ENCODE assay signal across 15 cellular contexts in the genomic region with DNA sequence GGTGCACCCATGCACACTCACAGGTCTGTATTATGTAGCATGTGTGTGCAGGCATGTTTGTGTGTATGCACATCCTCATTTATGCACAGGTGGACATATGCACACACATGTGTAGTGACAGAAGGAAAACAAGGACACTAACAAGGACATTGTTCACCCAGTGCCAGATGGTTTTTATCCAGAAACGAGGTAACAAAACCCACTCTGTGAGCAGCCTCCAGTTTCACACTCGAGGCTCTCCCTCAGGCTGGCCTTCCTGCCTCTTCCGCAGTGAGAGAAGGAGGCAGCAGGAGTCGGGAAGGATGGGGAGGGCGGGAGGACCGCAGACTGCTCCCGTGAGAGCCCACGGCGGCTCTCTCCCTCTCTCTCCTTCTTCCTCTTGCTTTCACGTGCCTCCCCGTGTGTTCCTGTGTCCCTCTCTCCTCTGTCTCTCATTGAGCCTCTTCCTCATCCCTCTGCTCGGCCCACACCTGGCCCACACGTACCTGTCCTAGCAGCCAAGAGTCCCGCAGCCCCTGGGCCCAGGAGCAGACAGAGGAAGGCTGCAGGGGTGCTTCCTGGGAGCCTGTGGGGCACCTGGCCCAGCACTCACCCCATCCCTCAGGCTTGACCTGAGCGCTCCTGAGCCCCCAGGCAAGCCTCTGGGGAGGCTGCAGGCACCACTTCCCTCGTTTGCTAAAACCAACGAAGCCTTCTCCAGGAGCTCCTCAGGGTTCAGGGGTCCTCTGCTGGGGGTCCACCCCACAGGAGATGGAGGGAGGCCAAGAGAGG. TPM values are rescaled to one million over a fixed set of nuclear protein-coding genes. Genes with fewer than 3 reads are reported as not detected.
DNase-seq lines count a peak whose midpoint lies in the region; ATAC-seq and TF ChIP-seq lines count a peak whose summit lies in the region.
"Had no signal": no experiment of that assay in that cellular context is flagged by ENCODE, and none has a peak within 500 bp of the region (broad histone marks: within the 10 kb centered on the region; RNA-seq: fewer than 3 reads in every experiment).

No MANE protein-coding gene starts in this region.

- peaks cover 82% of the 10 kb centered on the region for H3K4me1 Mint-ChIP-seq in activated T-cell treated with anti-CD3 and anti-CD28 coated beads, Interleukin-2, amount 50 U/mL, for 72 hours (ENCODE audit: low read depth)
- H3K4me1 Mint-ChIP-seq in IgD-negative memory B cell = peaks cover 22 to 38% (median 36%) of the 10 kb centered on the region in 3 donors
- H3K4me1 Mint-ChIP-seq in brain = peaks cover 64% of the 10 kb centered on the region

- no peaks in the 10 kb centered on the region for H3K27me3 Mint-ChIP-seq in activated T-cell treated with anti-CD3 and anti-CD28 coated beads, Interleukin-2, amount 50 U/mL, for 72 hours (ENCODE audit: low read depth)
- H3K27me3 Mint-ChIP-seq in IgD-negative memory B cell (no peaks in the 10 kb centered on the region), brain (peaks cover 6% of the 10 kb centered on the region)

- H3K36me3 Mint-ChIP-seq in activated T-cell treated with anti-CD3 and anti-CD28 coated beads, Interleukin-2, amount 50 U/mL, for 72 hours (ENCODE audit: insufficient read depth in 2 of 2) = peaks cover 12 to 29% of the 10 kb centered on the region in 2 donors
- H3K36me3 Mint-ChIP-seq in IgD-negative memory B cell = peaks cover 9% of the 10 kb centered on the region
- H3K36me3 Mint-ChIP-seq in brain = peaks cover 12% of the 10 kb centered on the region

- H4K20me1 ChIP-seq in osteoblast (ENCODE audit: insufficient read depth, low read length) = no peaks in the 10 kb centered on the region

- no peak overlapping the region for H3K27ac ChIP-seq in osteoblast (ENCODE audit: low read depth, low read length)
- H3K27ac ChIP-seq: brain microvascular endothelial cell, neutrophil had no signal

- TF ChIP-seq CTCF in brain (conservative IDR thresholded peaks at IDR 0.05) (no peak), osteoblast (IDR thresholded peaks at IDR 0.05; ENCODE audit: extremely low read depth, low read depth, low read length) (no peak)

- peaks cover 24% of the 10 kb centered on the region for H3K27me3 ChIP-seq in osteoblast (ENCODE audit: insufficient read depth, low read length)

- no peak overlapping the region for H3K4me3 ChIP-seq in osteoblast (ENCODE audit: insufficient read depth, low read length)

- no peaks in the 10 kb centered on the region for H3K9me3 Mint-ChIP-seq in activated T-cell treated with anti-CD3 and anti-CD28 coated beads, Interleukin-2, amount 50 U/mL, for 72 hours
- no peaks in the 10 kb centered on the region for H3K9me3 Mint-ChIP-seq in IgD-negative memory B cell
- H3K9me3 Mint-ChIP-seq in brain = peaks cover 0 to 8% (median 3%) of the 10 kb centered on the region in 5 experiments

- no peaks in the 10 kb centered on the region for H3K9me3 ChIP-seq in osteoblast (ENCODE audit: low read depth, low read length)
- H3K9me3 ChIP-seq: neutrophil had no signal

- H3K36me3 ChIP-seq in osteoblast (ENCODE audit: insufficient read depth, low read length) = no peaks in the 10 kb centered on the region
- H3K36me3 ChIP-seq: brain microvascular endothelial cell, neutrophil had no signal

- no peaks in the 10 kb centered on the region for H3K79me2 ChIP-seq in osteoblast (ENCODE audit: insufficient read depth, low read length)

- H3K27ac Mint-ChIP-seq in activated T-cell treated with anti-CD3 and anti-CD28 coated beads, Interleukin-2, amount 50 U/mL, for 72 hours = peak overlapping the region; percentile 18
- H3K27ac Mint-ChIP-seq in IgD-negative memory B cell (peak overlapping the region; percentile 71 to 78 (median 72)), brain (peak overlapping the region in 3 of 5 experiments; percentile 15 to 79 (median 40))

- no peaks in the 10 kb centered on the region for H3K4me1 ChIP-seq in osteoblast (ENCODE audit: insufficient read depth, low read length)

- in situ Hi-C loops in ACHN (cut with HindIII; ENCODE audit: low pct_ligation_motif_present, low pct_unique_long_range_greater_than_20kb, low sequenced_read_pairs) = no loop called here

- no peak overlapping the region for H2AFZ ChIP-seq in osteoblast (ENCODE audit: low read length)

- H3K4me3 Mint-ChIP-seq in activated T-cell treated with anti-CD3 and anti-CD28 coated beads, Interleukin-2, amount 50 U/mL, for 72 hours = peak overlapping the region in 1 of 2 donors; percentile 6
- H3K4me3 Mint-ChIP-seq in IgD-negative memory B cell (peak overlapping the region in 1 of 4 donors; percentile 65), brain (no peak overlapping the region)

- ATAC-seq in activated T-cell treated with anti-CD3 and anti-CD28 coated beads, Interleukin-2, amount 50 U/mL, for 72 hours (replicated peaks in 1 of 2) = no peak
- ATAC-seq in HG03342 (IDR thresholded peaks at IDR 0.05; ENCODE audit: unreplicated experiment) (no peak), HG03432 (IDR thresholded peaks at IDR 0.05; ENCODE audit: unreplicated experiment) (no peak)

- DNase-seq in activated T-cell treated with anti-CD3 and anti-CD28 coated beads, Interleukin-2, amount 50 U/mL, for 72 hours = no peak
- DNase-seq in activated T-cell treated with anti-CD3 and anti-CD28 coated beads, Interleukin-2, amount 50 U/mL, for 1 hour = no peak
- DNase-seq in osteoblast (ENCODE audit: insufficient read length, low spot score, missing footprints) (peak; percentile 72), ACHN (no peak)
- DNase-seq: brain microvascular endothelial cell, GDM1, mesendoderm, NCI-H2029 treated with DMSO at 0.1 percent for 48 hours, NCI-H524, T-helper 9 cell had no signal

- no peak overlapping the region for H3K4me2 ChIP-seq in osteoblast (ENCODE audit: insufficient read depth, low read length)

RNA-seq across cellular contexts. Expression of gene SPOCK2, which starts 13.8 kb away (rescaled TPM):
- 100 to 1,000 TPM; 253 to 291 TPM for total RNA-seq in activated T-cell treated with anti-CD3 and anti-CD28 coated beads, Interleukin-2, amount 50 U/mL, for 72 hours
- polyA plus RNA-seq in IgD-negative memory B cell = 65.5 TPM
- polyA plus RNA-seq in brain (ENCODE audit: insufficient read depth, low read depth, low replicate concordance) = 189 TPM
- 0.36 and 0.59 TPM in 2 replicates for total RNA-seq in osteoblast

Comparison
In these comparisons a context has a peak if more than half of its experiments do, and no peak if none do; other contexts are left out.
1. H3K27ac Mint-ChIP-seq: peak in every context shown above with its lines; median percentile 72 in IgD-negative memory B cell; 40 in brain; 18 in activated T-cell treated with anti-CD3 and anti-CD28 coated beads, Interleukin-2, amount 50 U/mL, for 72 hours.
2. RNA of gene SPOCK2, which starts 13.8 kb away (total RNA-seq): 253 to 291 TPM in activated T-cell treated with anti-CD3 and anti-CD28 coated beads, Interleukin-2, amount 50 U/mL, for 72 hours; 0.36 to 0.59 TPM in osteoblast; every median in the first group is over 100 times any median in the second.